In the genomic region with DNA sequence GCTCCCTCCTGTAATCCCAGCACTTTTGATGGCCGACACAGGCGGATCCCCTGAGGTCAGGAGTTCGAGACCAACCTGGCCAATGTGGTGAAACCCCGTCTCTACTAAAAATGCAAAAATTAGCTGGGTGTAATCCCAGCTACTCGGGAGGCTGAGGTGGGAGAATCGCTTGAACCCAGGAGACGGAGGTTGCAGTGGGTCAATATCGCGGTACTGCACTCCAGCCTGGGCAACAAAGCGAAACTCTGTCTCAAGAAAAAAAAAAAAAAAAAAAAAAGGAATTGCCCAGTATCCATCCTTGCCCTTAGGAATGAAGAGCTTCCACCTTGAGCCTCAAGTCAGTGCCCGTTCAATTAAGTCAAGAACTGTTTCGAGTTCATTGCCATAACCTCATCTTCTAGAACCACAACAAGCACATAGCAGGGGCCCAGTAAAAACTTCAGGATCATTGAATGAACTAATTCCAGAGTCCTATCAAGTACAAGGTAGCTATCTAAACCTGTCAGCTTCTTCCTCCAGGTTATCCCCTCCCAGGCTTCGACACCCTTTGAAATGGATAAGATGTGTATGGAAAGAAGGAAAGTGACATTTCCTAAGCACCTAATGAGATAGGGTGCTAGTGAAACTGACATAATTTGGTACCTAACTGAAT, we compare ENCODE assay signal across 9 cellular contexts. TPM values are rescaled to one million over a fixed set of nuclear protein-coding genes. Genes with fewer than 3 reads are reported as not detected.
A peak's percentile ranks its signal among the peaks of the same experiment; 100 is the strongest.
DNase-seq lines count a peak whose midpoint lies in the region; ATAC-seq and TF ChIP-seq lines count a peak whose summit lies in the region.
"Had no signal": no experiment of that assay in that cellular context is flagged by ENCODE, and none has a peak within 500 bp of the region (broad histone marks: within the 10 kb centered on the region; RNA-seq: fewer than 3 reads in every experiment).

No MANE protein-coding gene starts in this region.

- peak overlapping the region; percentile 13 for H3K27ac ChIP-seq in cardiac muscle cell

- H3K27ac Mint-ChIP-seq in WTC11 = peak overlapping the region; percentile 80; the same call in 1 of the 2 replicates
- peak overlapping the region; percentile 97 to 98 for H3K27ac Mint-ChIP-seq in stimulated activated naive CD8-positive, alpha-beta T cell treated with anti-CD3 and anti-CD28 coated beads, Interleukin-15, amount 100 ng/mL, for 72 hours

- H3K27me3 ChIP-seq in cardiac muscle cell (no peaks in the 10 kb centered on the region), iPS-15b (ENCODE audit: control insufficient read depth, insufficient read depth, low read length) (no peaks in the 10 kb centered on the region)

- CTCF ChIA-PET in WTC11 (lab: Charles Lee) = interaction anchor here (0.7 to 1.8 kb wide), 8 partner anchors 11 to 244 kb away, joined by 3 to 9 read pairs (median 4); partner anchors contain the start of gene DZIP1L

- POLR2A ChIA-PET in WTC11 (lab: Charles Lee) = interaction anchor here (0.6 to 2.0 kb wide), 4 partner anchors 9 to 419 kb away, joined by 3 to 6 read pairs (median 3); partner anchors contain the start of gene ARMC8

- peak overlapping the region; percentile 91 for H3K4me3 Mint-ChIP-seq in WTC11
- H3K4me3 Mint-ChIP-seq in stimulated activated naive CD8-positive, alpha-beta T cell treated with anti-CD3 and anti-CD28 coated beads, Interleukin-15, amount 100 ng/mL, for 72 hours = peak overlapping the region; percentile 91 to 95

- H3K4me3 ChIP-seq in cardiac muscle cell (peak overlapping the region; percentile 81), iPS-15b (ENCODE audit: low read depth, low read length) (peak overlapping the region; percentile 91)

- H3K9me3 Mint-ChIP-seq in WTC11 = no peaks in the 10 kb centered on the region
- no peaks in the 10 kb centered on the region for H3K9me3 Mint-ChIP-seq in stimulated activated naive CD8-positive, alpha-beta T cell treated with anti-CD3 and anti-CD28 coated beads, Interleukin-15, amount 100 ng/mL, for 72 hours

- H3K36me3 Mint-ChIP-seq in WTC11 = peaks cover 23% of the 10 kb centered on the region

- TF ChIP-seq CTCF in cardiac muscle cell (IDR thresholded peaks at IDR 0.05; ENCODE audit: low read depth, low read length) (no peak), WTC11 (IDR thresholded peaks at IDR 0.05) (no peak)

- peaks cover 14% of the 10 kb centered on the region for H3K27me3 Mint-ChIP-seq in WTC11 (ENCODE audit: low read depth)
- H3K27me3 Mint-ChIP-seq in stimulated activated naive CD8-positive, alpha-beta T cell treated with anti-CD3 and anti-CD28 coated beads, Interleukin-15, amount 100 ng/mL, for 72 hours = no peaks in the 10 kb centered on the region

- H3K9me3 ChIP-seq in cardiac muscle cell (ENCODE audit: low read depth) (no peaks in the 10 kb centered on the region), iPS-15b (ENCODE audit: control insufficient read depth, insufficient read depth, low read length) (no peaks in the 10 kb centered on the region)

- DNase-seq in cardiac muscle cell (ENCODE audit: low read depth in 1 of 2, low spot score in 1 of 2) = no peak
- no peak for DNase-seq in Right ventricle myocardium inferior (ENCODE audit: missing footprints)
- no peak for DNase-seq in WTC11 (ENCODE audit: low spot score)
- DNase-seq in stimulated activated naive CD8-positive, alpha-beta T cell treated with anti-CD3 and anti-CD28 coated beads, Interleukin-15, amount 100 ng/mL, for 72 hours = no peak
- no peak for DNase-seq in OCI-M1 (lab: John Stamatoyannopoulos, UW)

- peaks cover 13% of the 10 kb centered on the region for H3K36me3 ChIP-seq in cardiac muscle cell
- H3K36me3 ChIP-seq in iPS-15b (ENCODE audit: control insufficient read depth, insufficient read depth, low read length) = peaks cover 6% of the 10 kb centered on the region

- intact Hi-C loops in Right ventricle myocardium inferior (cut with DNase I) = no loop called here

- ATAC-seq in Right ventricle myocardium inferior = no peak
- no peak for ATAC-seq in WTC11
- peak; percentile 7 for ATAC-seq in stimulated activated naive CD8-positive, alpha-beta T cell treated with anti-CD3 and anti-CD28 coated beads, Interleukin-15, amount 100 ng/mL, for 72 hours
- no peak for ATAC-seq in GM19023 (IDR thresholded peaks at IDR 0.05; ENCODE audit: unreplicated experiment)
- no peak for ATAC-seq in GM21360 (IDR thresholded peaks at IDR 0.05; ENCODE audit: unreplicated experiment)

- peak overlapping the region; percentile 91 for H3K9ac ChIP-seq in iPS-15b (ENCODE audit: low read depth, low read length)

- H3K4me1 ChIP-seq in cardiac muscle cell (ENCODE audit: low read depth) (peaks cover 8% of the 10 kb centered on the region), iPS-15b (ENCODE audit: control insufficient read depth, insufficient read depth, low read length) (no peaks in the 10 kb centered on the region)

- peaks cover 11% of the 10 kb centered on the region for H3K4me1 Mint-ChIP-seq in WTC11
- H3K4me1 Mint-ChIP-seq in stimulated activated naive CD8-positive, alpha-beta T cell treated with anti-CD3 and anti-CD28 coated beads, Interleukin-15, amount 100 ng/mL, for 72 hours = peaks cover 49% of the 10 kb centered on the region

TF ChIP-seq in WTC11, 78 proteins besides CTCF, POLR2A, EP300 and RAD21:
- TF ChIP-seq ETV6 (CRISPR knock-in tag; IDR thresholded peaks at IDR 0.05) (no peak), IRF2 (CRISPR knock-in tag; IDR thresholded peaks at IDR 0.05; ENCODE audit: borderline replicate concordance, low read depth) (no peak), RORB (CRISPR knock-in tag; IDR thresholded peaks at IDR 0.05) (no peak), ZNF232 (CRISPR knock-in tag; IDR thresholded peaks at IDR 0.05) (no peak), NR1H2 (CRISPR knock-in tag; IDR thresholded peaks at IDR 0.05) (no peak), RELA (CRISPR knock-in tag; IDR thresholded peaks at IDR 0.05; ENCODE audit: borderline replicate concordance) (no peak), ZNF317 (CRISPR knock-in tag; IDR thresholded peaks at IDR 0.05; ENCODE audit: borderline replicate concordance, low read depth) (no peak)
- TF ChIP-seq, protein P1, sequence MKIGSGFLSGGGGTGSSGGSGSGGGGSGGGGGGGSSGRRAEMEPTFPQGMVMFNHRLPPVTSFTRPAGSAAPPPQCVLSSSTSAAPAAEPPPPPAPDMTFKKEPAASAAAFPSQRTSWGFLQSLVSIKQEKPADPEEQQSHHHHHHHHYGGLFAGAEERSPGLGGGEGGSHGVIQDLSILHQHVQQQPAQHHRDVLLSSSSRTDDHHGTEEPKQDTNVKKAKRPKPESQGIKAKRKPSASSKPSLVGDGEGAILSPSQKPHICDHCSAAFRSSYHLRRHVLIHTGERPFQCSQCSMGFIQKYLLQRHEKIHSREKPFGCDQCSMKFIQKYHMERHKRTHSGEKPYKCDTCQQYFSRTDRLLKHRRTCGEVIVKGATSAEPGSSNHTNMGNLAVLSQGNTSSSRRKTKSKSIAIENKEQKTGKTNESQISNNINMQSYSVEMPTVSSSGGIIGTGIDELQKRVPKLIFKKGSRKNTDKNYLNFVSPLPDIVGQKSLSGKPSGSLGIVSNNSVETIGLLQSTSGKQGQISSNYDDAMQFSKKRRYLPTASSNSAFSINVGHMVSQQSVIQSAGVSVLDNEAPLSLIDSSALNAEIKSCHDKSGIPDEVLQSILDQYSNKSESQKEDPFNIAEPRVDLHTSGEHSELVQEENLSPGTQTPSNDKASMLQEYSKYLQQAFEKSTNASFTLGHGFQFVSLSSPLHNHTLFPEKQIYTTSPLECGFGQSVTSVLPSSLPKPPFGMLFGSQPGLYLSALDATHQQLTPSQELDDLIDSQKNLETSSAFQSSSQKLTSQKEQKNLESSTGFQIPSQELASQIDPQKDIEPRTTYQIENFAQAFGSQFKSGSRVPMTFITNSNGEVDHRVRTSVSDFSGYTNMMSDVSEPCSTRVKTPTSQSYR (CRISPR knock-in tag; IDR thresholded peaks at IDR 0.05) = no peak

RNA-seq across cellular contexts. Expression of gene DBR1, which starts 0.8 kb away (rescaled TPM):
- total RNA-seq in cardiac muscle cell (9.3 and 11.1 TPM in 2 replicates), Right ventricle myocardium inferior (7.1 TPM), WTC11 (2021) (18.8 to 20.6 TPM (median 19.3 TPM) in 3 replicates)
- polyA plus RNA-seq in cardiac muscle cell = 11.3 and 14.9 TPM in 2 replicates

RNA-seq across cellular contexts. Expression of gene ARMC8, which starts 13.2 kb away (rescaled TPM):
- 29.0 and 33.9 TPM in 2 replicates for total RNA-seq in cardiac muscle cell
- 34.5 and 56.4 TPM in 2 replicates for polyA plus RNA-seq in cardiac muscle cell
- total RNA-seq in Right ventricle myocardium inferior = 25.4 TPM
- total RNA-seq in WTC11 (2021) = 38.6 to 44.9 TPM (median 38.7 TPM) in 3 replicates

RNA-seq across cellular contexts. Expression of gene A4GNT, which starts 41.7 kb away (rescaled TPM):
- total RNA-seq in cardiac muscle cell (not detected in 2 replicates), Right ventricle myocardium inferior (not detected), WTC11 (2021) (not detected in 3 replicates)
- not detected in 2 replicates for polyA plus RNA-seq in cardiac muscle cell
- total RNA-seq: glomerular endothelial cell had no signal

RNA-seq across cellular contexts. Expression of gene DZIP1L, which starts 58.5 kb away (rescaled TPM):
- total RNA-seq in cardiac muscle cell (28.2 and 81.3 TPM in 2 replicates), Right ventricle myocardium inferior (3.8 TPM), WTC11 (2021) (11.2 to 15.3 TPM (median 11.2 TPM) in 3 replicates)
- 19.4 and 21.5 TPM in 2 replicates for polyA plus RNA-seq in cardiac muscle cell
